ENCODE assay signal across 1 cellular context in the genomic region with DNA sequence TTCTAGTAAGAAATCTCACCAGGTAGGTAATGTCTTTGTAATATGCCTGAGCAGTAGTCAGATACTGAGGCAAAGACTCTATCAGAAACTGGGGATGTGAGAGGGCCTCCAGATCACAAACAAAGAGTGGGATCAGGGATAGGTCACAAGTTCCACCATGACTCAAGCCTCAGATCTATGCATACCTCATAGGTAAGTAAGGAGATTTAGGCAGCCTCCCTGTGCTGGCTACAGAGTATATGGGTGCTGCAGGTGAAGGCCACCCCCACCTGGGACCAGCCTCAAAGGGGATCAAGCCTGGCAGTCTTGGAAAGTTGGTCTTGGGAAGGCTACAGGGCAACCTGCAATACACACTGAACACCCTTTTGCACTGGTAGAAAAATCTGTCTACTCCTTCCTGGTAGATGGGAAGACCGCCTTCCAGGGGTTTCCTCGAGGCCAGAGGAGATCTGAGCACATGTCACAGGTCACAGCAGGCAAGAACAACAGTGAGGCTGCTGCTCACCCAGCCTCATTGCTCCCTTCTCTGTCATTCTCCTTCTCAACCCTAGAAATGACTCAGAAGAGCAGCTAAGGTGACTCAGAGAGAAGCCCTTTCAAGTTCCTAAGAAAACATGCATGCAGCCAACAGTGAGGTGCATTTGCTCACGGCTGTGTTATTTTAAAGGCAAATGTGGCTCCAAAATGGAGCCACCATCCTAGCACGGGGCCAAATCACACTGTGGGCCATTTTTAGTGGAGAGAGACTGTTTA.
TF ChIP-seq lines count a peak whose summit lies in the region.

No MANE protein-coding gene starts in this region.

TF ChIP-seq in HCT116, 20 proteins besides CTCF, POLR2A, EP300 and RAD21 (continued from another document):
- TF ChIP-seq, protein P1, sequence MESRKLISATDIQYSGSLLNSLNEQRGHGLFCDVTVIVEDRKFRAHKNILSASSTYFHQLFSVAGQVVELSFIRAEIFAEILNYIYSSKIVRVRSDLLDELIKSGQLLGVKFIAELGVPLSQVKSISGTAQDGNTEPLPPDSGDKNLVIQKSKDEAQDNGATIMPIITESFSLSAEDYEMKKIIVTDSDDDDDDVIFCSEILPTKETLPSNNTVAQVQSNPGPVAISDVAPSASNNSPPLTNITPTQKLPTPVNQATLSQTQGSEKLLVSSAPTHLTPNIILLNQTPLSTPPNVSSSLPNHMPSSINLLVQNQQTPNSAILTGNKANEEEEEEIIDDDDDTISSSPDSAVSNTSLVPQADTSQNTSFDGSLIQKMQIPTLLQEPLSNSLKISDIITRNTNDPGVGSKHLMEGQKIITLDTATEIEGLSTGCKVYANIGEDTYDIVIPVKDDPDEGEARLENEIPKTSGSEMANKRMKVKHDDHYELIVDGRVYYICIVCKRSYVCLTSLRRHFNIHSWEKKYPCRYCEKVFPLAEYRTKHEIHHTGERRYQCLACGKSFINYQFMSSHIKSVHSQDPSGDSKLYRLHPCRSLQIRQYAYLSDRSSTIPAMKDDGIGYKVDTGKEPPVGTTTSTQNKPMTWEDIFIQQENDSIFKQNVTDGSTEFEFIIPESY (IDR thresholded peaks at IDR 0.05; ENCODE audit: extremely low read depth, insufficient replicate concordance, low read length): peak; percentile 24
- TF ChIP-seq EZH2phosphoT487 (IDR thresholded peaks at IDR 0.05; ENCODE audit: borderline replicate concordance): no peak
- peak; percentile 96 for TF ChIP-seq JUND (IDR thresholded peaks at IDR 0.05)
